Comparison of ENCODE assay signal across 27 cellular contexts in genomic region chr12:54333420-54334034, GRCh38. TPM values are rescaled to one million over a fixed set of nuclear protein-coding genes. Genes with fewer than 3 reads are reported as not detected.
"Had no signal": no experiment of that assay in that cellular context is flagged by ENCODE, and none has a peak within 500 bp of the region (broad histone marks: within the 10 kb centered on the region; RNA-seq: fewer than 3 reads in every experiment).

No MANE protein-coding gene starts in this region.

- H3K4me3 Mint-ChIP-seq: activated naive CD4-positive, alpha-beta T cell treated with anti-CD3 and anti-CD28 coated beads for 36 hours; activated naive CD8-positive, alpha-beta T cell treated with anti-CD3 and anti-CD28 coated beads, Interleukin-2, amount 50 U/mL, for 24 hours; dendritic cell treated with granulocyte-macrophage colony-stimulating factor and Interleukin-4, amounts not matched to agents 40 ng/mL and 50 ng/mL, for 4 days; nephron progenitor cell had no signal

- H3K9me3 ChIP-seq: heart left ventricle, sigmoid colon, testis, uterus had no signal

- ATAC-seq: activated naive CD8-positive, alpha-beta T cell treated with anti-CD3 and anti-CD28 coated beads, Interleukin-2, amount 50 U/mL, for 24 hours; heart left ventricle; left cardiac atrium had no signal

- DNase-seq: activated CD4-positive, alpha-beta T cell treated with anti-CD3 and anti-CD28 coated beads, Interleukin-2, amount 50 U/mL, for 48 hours; activated CD4-positive, CD25-positive, alpha-beta regulatory T cell treated with anti-CD3 and anti-CD28 coated beads, Interleukin-2, amount 50 U/mL, for 72 hours; activated effector memory CD4-positive, alpha-beta T cell treated with Interleukin-2 at 50 U/mL for 16 hours; activated naive CD4-positive, alpha-beta T cell treated with anti-CD3 and anti-CD28 coated beads for 36 hours; activated naive CD8-positive, alpha-beta T cell treated with anti-CD3 and anti-CD28 coated beads, Interleukin-2, amount 50 U/mL, for 24 hours; activated T-cell treated with anti-CD3 and anti-CD28 coated beads, Interleukin-2, amount 50 U/mL, for 1 hour; effector CD4-positive, alpha-beta T cell; heart left ventricle; islet precursor cell; left cardiac atrium; nephron progenitor cell; occipital lobe; posterior cingulate gyrus; sigmoid colon; stimulated activated CD4-positive, alpha-beta T cell treated with anti-CD3 and anti-CD28 coated beads, Interleukin-2, amount 100 ng/mL, for 48 hours; stimulated activated CD8-positive, alpha-beta memory T cell treated with anti-CD3 and anti-CD28 coated beads, Interleukin-4, amount 100 ng/mL, for 48 hours; stimulated activated naive CD4-positive, alpha-beta T cell; uterus had no signal

- H3K27ac Mint-ChIP-seq: activated naive CD4-positive, alpha-beta T cell treated with anti-CD3 and anti-CD28 coated beads for 36 hours; activated naive CD8-positive, alpha-beta T cell treated with anti-CD3 and anti-CD28 coated beads, Interleukin-2, amount 50 U/mL, for 24 hours; dendritic cell treated with granulocyte-macrophage colony-stimulating factor and Interleukin-4, amounts not matched to agents 40 ng/mL and 50 ng/mL, for 4 days; nephron progenitor cell had no signal

- H3K27me3 Mint-ChIP-seq: activated naive CD8-positive, alpha-beta T cell treated with anti-CD3 and anti-CD28 coated beads, Interleukin-2, amount 50 U/mL, for 24 hours; dendritic cell treated with granulocyte-macrophage colony-stimulating factor and Interleukin-4, amounts not matched to agents 40 ng/mL and 50 ng/mL, for 4 days had no signal

- H3K4me3 ChIP-seq: cardiac muscle cell, heart left ventricle, sigmoid colon, smooth muscle cell, testis, uterus had no signal

- H3K36me3 ChIP-seq: cardiac muscle cell, uterus had no signal

- H3K9me3 Mint-ChIP-seq: activated naive CD4-positive, alpha-beta T cell treated with anti-CD3 and anti-CD28 coated beads for 36 hours; activated naive CD8-positive, alpha-beta T cell treated with anti-CD3 and anti-CD28 coated beads, Interleukin-2, amount 50 U/mL, for 24 hours; dendritic cell treated with granulocyte-macrophage colony-stimulating factor and Interleukin-4, amounts not matched to agents 40 ng/mL and 50 ng/mL, for 4 days; nephron progenitor cell had no signal

- H3K27ac ChIP-seq: cardiac muscle cell, heart left ventricle, sigmoid colon, testis, uterus, VCaP had no signal

RNA-seq across cellular contexts. Expression of gene GPR84, which starts 30.8 kb away (rescaled TPM):
- total RNA-seq: chondrocyte, epithelial cell of proximal tubule, fibroblast of villous mesenchyme had no signal

RNA-seq across cellular contexts. Expression of gene NFE2, which starts 32.7 kb away (rescaled TPM):
- total RNA-seq: activated naive CD4-positive, alpha-beta T cell treated with anti-CD3 and anti-CD28 coated beads for 36 hours; chondrocyte; epithelial cell of proximal tubule; T-helper 2 cell treated with Interferon-gamma antibody and Interleukin-4, amounts not matched to agents 100 ng/mL and 5 ng/mL, for 36 hours had no signal
